ENCODE assay signal across 9 cellular contexts in the genomic region with DNA sequence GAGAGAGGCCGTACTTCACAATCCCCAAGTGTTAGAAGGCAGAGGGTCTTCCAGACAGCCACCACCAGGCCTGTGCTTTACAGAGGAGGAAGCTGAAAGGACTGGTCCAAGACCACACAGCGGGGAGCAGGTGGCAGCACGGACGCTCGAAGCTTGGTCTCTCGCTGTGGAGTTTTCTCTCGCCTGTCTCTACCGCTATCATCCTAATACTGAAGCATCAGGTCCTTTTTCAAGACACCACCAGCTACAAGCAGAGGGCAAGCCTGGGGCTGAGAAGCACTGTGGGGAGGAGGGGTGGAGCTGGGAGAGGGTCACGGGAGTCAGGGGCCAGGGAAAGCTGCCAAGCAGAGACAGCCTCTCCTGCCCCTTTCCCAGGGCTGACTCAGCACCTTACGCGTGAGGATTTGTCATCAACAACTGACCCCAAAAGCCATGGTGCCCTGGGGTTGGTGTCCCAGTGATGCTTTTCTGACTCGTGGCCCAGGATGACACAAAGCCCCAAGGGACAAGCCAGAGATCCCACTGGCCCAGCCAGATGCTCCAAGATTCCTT. TPM values are rescaled to one million over a fixed set of nuclear protein-coding genes. Genes with fewer than 3 reads are reported as not detected.
DNase-seq lines count a peak whose midpoint lies in the region; ATAC-seq and TF ChIP-seq lines count a peak whose summit lies in the region.
"Had no signal": no experiment of that assay in that cellular context is flagged by ENCODE, and none has a peak within 500 bp of the region (broad histone marks: within the 10 kb centered on the region; RNA-seq: fewer than 3 reads in every experiment).

No MANE protein-coding gene starts in this region.

- H3K4me2 ChIP-seq in Karpas-422 (ENCODE audit: low read depth, low read length, poor library complexity, severe bottlenecking): no peak overlapping the region

- no peak overlapping the region for H3K9ac ChIP-seq in Karpas-422 (ENCODE audit: low read length)

- no peaks in the 10 kb centered on the region for H3K27me3 Mint-ChIP-seq in T-helper 17 cell

- H3K36me3 Mint-ChIP-seq in T-helper 17 cell (ENCODE audit: low read depth): peaks cover 2% of the 10 kb centered on the region

- no peak for ATAC-seq in T-helper 17 cell

- H3K4me1 Mint-ChIP-seq in T-helper 17 cell: peaks cover 48% of the 10 kb centered on the region

- H4K20me1 ChIP-seq in Karpas-422 (ENCODE audit: insufficient read depth, low read depth, low read length): no peaks in the 10 kb centered on the region

- peak; percentile 32 to 42 for DNase-seq in activated CD4-positive, alpha-beta T cell treated with anti-CD3 and anti-CD28 coated beads, Interleukin-2, amount 50 U/mL, for 48 hours
- no peak for DNase-seq in activated CD4-positive, alpha-beta T cell treated with anti-CD3 and anti-CD28 coated beads, Interleukin-2, amount 50 U/mL, for 1 hour
- DNase-seq in T-helper 17 cell (no peak), foreskin fibroblast (peak; percentile 76 to 81), smooth muscle cell of the brain vasculature (ENCODE audit: low read depth, low spot score) (peak; percentile 62), coronary artery (ENCODE audit: low spot score) (no peak), NCI-H510A treated with DMSO at 0.1 percent for 48 hours (lab: John Stamatoyannopoulos, UW) (no peak), Karpas-422 (no peak)

- H3K27me3 ChIP-seq in Karpas-422 (ENCODE audit: low read length): no peaks in the 10 kb centered on the region

- H3K36me3 ChIP-seq in Karpas-422 (ENCODE audit: insufficient read depth, low read length): no peaks in the 10 kb centered on the region

- H3K27ac ChIP-seq in coronary artery: no peak overlapping the region
- no peak overlapping the region for H3K27ac ChIP-seq in Karpas-422 (ENCODE audit: low read length)
- H3K27ac ChIP-seq: C4-2B had no signal

- no peaks in the 10 kb centered on the region for H3K9me2 ChIP-seq in Karpas-422 (replicated peaks; ENCODE audit: insufficient read depth, low read length)

- no peak for TF ChIP-seq CTCF in foreskin fibroblast (IDR thresholded peaks at IDR 0.05; ENCODE audit: low read depth, low read length)
- TF ChIP-seq CTCF in coronary artery (IDR thresholded peaks at IDR 0.05): no peak

- H2AFZ ChIP-seq in Karpas-422 (ENCODE audit: low read length): no peak overlapping the region

- no peak overlapping the region for H3K4me3 ChIP-seq in foreskin fibroblast (ENCODE audit: low read depth in 1 of 2, low read length in 2 of 2)
- no peak overlapping the region for H3K4me3 ChIP-seq in coronary artery
- no peak overlapping the region for H3K4me3 ChIP-seq in Karpas-422 (ENCODE audit: low read length)

- no peaks in the 10 kb centered on the region for H3K79me2 ChIP-seq in Karpas-422 (ENCODE audit: low read length)

- peak overlapping the region; percentile 43 for H3K4me3 Mint-ChIP-seq in T-helper 17 cell

- H3K9me3 ChIP-seq in T-helper 17 cell (ENCODE audit: control insufficient read depth, low read length, poor library complexity, severe bottlenecking): no peaks in the 10 kb centered on the region
- no peaks in the 10 kb centered on the region for H3K9me3 ChIP-seq in Karpas-422 (ENCODE audit: low read length)

- peak overlapping the region; percentile 93 for H3K27ac Mint-ChIP-seq in T-helper 17 cell

- no peaks in the 10 kb centered on the region for H3K4me1 ChIP-seq in Karpas-422 (ENCODE audit: low read length)

RNA-seq across cellular contexts. Expression of gene FOSL2, which starts 31.8 kb away (rescaled TPM):
- 100 to 1,000 TPM; 114 to 153 TPM for total RNA-seq in T-helper 17 cell
- 0.30 and 0.61 TPM in 2 replicates for total RNA-seq in Karpas-422 (2014; rRNA removed; shearing (Covaris generic); ENCODE audit: low replicate concordance)

Comparison
In these comparisons a context has a peak if more than half of its experiments do, and no peak if none do; other contexts are left out.
1. DNase-seq: peak in activated CD4-positive, alpha-beta T cell treated with anti-CD3 and anti-CD28 coated beads, Interleukin-2, amount 50 U/mL, for 48 hours (2 of 2), foreskin fibroblast (2 of 2) and smooth muscle cell of the brain vasculature (single experiment); none in activated CD4-positive, alpha-beta T cell treated with anti-CD3 and anti-CD28 coated beads, Interleukin-2, amount 50 U/mL, for 1 hour (single experiment), T-helper 17 cell (0 of 3), coronary artery (single experiment), NCI-H510A treated with DMSO at 0.1 percent for 48 hours (single experiment) and Karpas-422 (single experiment).
2. RNA of gene FOSL2, which starts 31.8 kb away (total RNA-seq): 114 to 153 TPM in T-helper 17 cell; 0.30 to 0.61 TPM in Karpas-422; every median in the first group is over 10 times any median in the second.